Comparison of ENCODE assay signal across 1 cellular context in genomic region chr4:39274503-39274902, GRCh38.
A peak's percentile ranks its signal among the peaks of the same experiment; 100 is the strongest.
TF ChIP-seq lines count a peak whose summit lies in the region.

No MANE protein-coding gene starts in this region.

TF ChIP-seq in HepG2, 621 proteins besides CTCF, POLR2A, EP300 and RAD21 (continued from another document and continues in another):
- TF ChIP-seq MLXIP (CRISPR knock-in tag; IDR thresholded peaks at IDR 0.05; ENCODE audit: borderline replicate concordance) (no peak), TCF7 (IDR thresholded peaks at IDR 0.05; ENCODE audit: low read depth) (peak; percentile 61), RFXAP (CRISPR knock-in tag; IDR thresholded peaks at IDR 0.05; ENCODE audit: borderline replicate concordance) (no peak), GZF1 (CRISPR knock-in tag; IDR thresholded peaks at IDR 0.05) (no peak), ATF7-NPFF (CRISPR knock-in tag; IDR thresholded peaks at IDR 0.05; ENCODE audit: low read depth) (no peak), DRAP1 (CRISPR knock-in tag; IDR thresholded peaks at IDR 0.05) (no peak), HOXD1 (CRISPR knock-in tag; IDR thresholded peaks at IDR 0.05) (no peak), ZNF816 (CRISPR knock-in tag; IDR thresholded peaks at IDR 0.05; ENCODE audit: borderline replicate concordance) (no peak), MEF2D (CRISPR knock-in tag; IDR thresholded peaks at IDR 0.05) (peak; percentile 55; the same call in 1 of the 2 replicates), REXO4 (CRISPR knock-in tag; IDR thresholded peaks at IDR 0.05; ENCODE audit: borderline replicate concordance) (no peak), ZNF574 (CRISPR knock-in tag; IDR thresholded peaks at IDR 0.05) (peak; percentile 48; the same call in 1 of the 2 replicates), MIXL1 (CRISPR knock-in tag; IDR thresholded peaks at IDR 0.05) (0 out of 2 replicates have a peak, but pooled peaks have one; percentile 29), LBX2 (CRISPR knock-in tag; IDR thresholded peaks at IDR 0.05; ENCODE audit: borderline replicate concordance) (no peak), E2F5 (CRISPR knock-in tag; conservative IDR thresholded peaks at IDR 0.05) (no peak), ZNF75D (CRISPR knock-in tag; IDR thresholded peaks at IDR 0.05; ENCODE audit: borderline replicate concordance) (no peak), EHMT2 (IDR thresholded peaks at IDR 0.05; ENCODE audit: borderline replicate concordance, low read depth, low read length) (no peak), ZBED4 (CRISPR knock-in tag; IDR thresholded peaks at IDR 0.05; ENCODE audit: borderline replicate concordance) (no peak), TBX2 (CRISPR knock-in tag; IDR thresholded peaks at IDR 0.05; ENCODE audit: borderline replicate concordance) (peak; percentile 69; the same call in 1 of the 2 replicates), SATB2 (CRISPR knock-in tag; IDR thresholded peaks at IDR 0.05) (no peak), ZNF430 (CRISPR knock-in tag; IDR thresholded peaks at IDR 0.05) (0 out of 2 replicates have a peak, but pooled peaks have one; percentile 4), ONECUT2 (CRISPR knock-in tag; IDR thresholded peaks at IDR 0.05) (no peak), NFAT5 (CRISPR knock-in tag; IDR thresholded peaks at IDR 0.05) (no peak), ZNF672 (CRISPR knock-in tag; IDR thresholded peaks at IDR 0.05) (no peak), ZC3H4 (CRISPR knock-in tag; IDR thresholded peaks at IDR 0.05; ENCODE audit: borderline replicate concordance) (no peak), POLR2G (IDR thresholded peaks at IDR 0.05; ENCODE audit: low read depth, low read length) (no peak), KDM5B (CRISPR knock-in tag; IDR thresholded peaks at IDR 0.05; ENCODE audit: borderline replicate concordance) (no peak), HINFP (CRISPR knock-in tag; IDR thresholded peaks at IDR 0.05; ENCODE audit: low read depth) (no peak), NFIC (IDR thresholded peaks at IDR 0.05; ENCODE audit: low read length) (no peak), PBX2 (CRISPR knock-in tag; IDR thresholded peaks at IDR 0.05) (0 out of 2 replicates have a peak, but pooled peaks have one; percentile 27), SIN3B (IDR thresholded peaks at IDR 0.05; ENCODE audit: low read length) (no peak), BHLHE40 (IDR thresholded peaks at IDR 0.05; ENCODE audit: low read length) (no peak), TERF1 (CRISPR knock-in tag; IDR thresholded peaks at IDR 0.05) (no peak), ZNF652 (CRISPR knock-in tag; IDR thresholded peaks at IDR 0.05; ENCODE audit: borderline replicate concordance, low read depth) (no peak)
